1 cellular context compared by ENCODE assay signal in genomic region chrX:85698921-85699320, GRCh38.
TF ChIP-seq lines count a peak whose summit lies in the region.

No MANE protein-coding gene starts in this region.

TF ChIP-seq in GM23338, 12 proteins besides CTCF, POLR2A, EP300 and RAD21 (continued from another document):
- TF ChIP-seq ZNF462 (CRISPR knock-in tag; IDR thresholded peaks at IDR 0.05) (no peak), REST (IDR thresholded peaks at IDR 0.05; ENCODE audit: unreplicated experiment) (no peak)
